8 cellular contexts compared by ENCODE assay signal in the genomic region with DNA sequence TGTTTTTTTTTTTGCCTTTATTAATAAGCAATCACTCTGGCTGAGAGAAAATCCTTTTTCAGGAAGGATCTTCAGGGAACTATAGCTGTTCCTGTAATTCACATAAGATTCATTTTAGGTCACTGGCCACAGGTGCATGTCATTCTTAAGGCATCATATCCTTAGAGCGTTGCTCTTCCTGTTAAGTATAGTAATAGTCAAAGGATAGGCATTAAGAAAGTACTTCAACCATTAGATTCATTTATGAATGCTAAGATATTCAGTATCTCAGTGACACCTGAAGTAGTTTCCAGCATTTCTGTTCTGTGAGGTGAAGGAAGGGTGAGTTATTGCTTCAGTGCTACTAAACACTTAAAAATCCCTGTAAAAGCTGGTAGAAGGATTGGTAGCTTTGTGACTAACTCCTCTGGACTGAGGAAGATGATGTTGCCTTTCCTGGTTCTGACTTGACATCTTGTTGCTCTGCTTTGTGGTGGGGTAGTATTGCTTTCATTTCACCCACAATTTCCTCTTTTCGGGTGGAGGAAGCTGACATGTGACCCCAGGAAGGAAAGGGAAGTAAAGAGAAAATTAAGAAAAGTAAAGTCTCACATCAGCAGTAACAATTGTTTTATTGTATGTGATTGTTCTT. TPM values are rescaled to one million over a fixed set of nuclear protein-coding genes. Genes with fewer than 3 reads are reported as not detected.
DNase-seq lines count a peak whose midpoint lies in the region; ATAC-seq and TF ChIP-seq lines count a peak whose summit lies in the region.

No MANE protein-coding gene starts in this region.

- TF ChIP-seq POLR2A in vagina (IDR thresholded peaks at IDR 0.05), result no peak

- H3K4me1 ChIP-seq in heart right ventricle (peaks cover 0 to 63% (median 25%) of the 10 kb centered on the region in 9 donors), vagina (peaks cover 42% of the 10 kb centered on the region)

- no peak overlapping the region for H3K4me3 ChIP-seq in heart right ventricle
- no peak overlapping the region for H3K4me3 ChIP-seq in vagina

- intact Hi-C loops in heart right ventricle (cut with DNase I) (no loop called here), vagina (cut with DNase I) (no loop called here)

- TF ChIP-seq CTCF in heart right ventricle (IDR thresholded peaks at IDR 0.05), result no peak
- TF ChIP-seq CTCF in vagina (IDR thresholded peaks at IDR 0.05), result no peak

- ATAC-seq in GM18858 (IDR thresholded peaks at IDR 0.05; ENCODE audit: unreplicated experiment), result peak; percentile 68
- ATAC-seq in HG03175 (IDR thresholded peaks at IDR 0.05; ENCODE audit: unreplicated experiment), result peak; percentile 86
- peak in 7 of 8 donors; percentile 28 to 90 (median 71) for ATAC-seq in heart right ventricle

- H3K9me3 ChIP-seq in heart right ventricle, result no peaks in the 10 kb centered on the region
- H3K9me3 ChIP-seq in vagina, result no peaks in the 10 kb centered on the region

- H3K27me3 ChIP-seq in heart right ventricle (no peaks in the 10 kb centered on the region), vagina (no peaks in the 10 kb centered on the region)

- DNase-seq in ACHN (peak; percentile 43), SW 1271 (lab: John Stamatoyannopoulos, UW) (peak; percentile 62 to 64), heart right ventricle (peak in 1 of 2 donors; percentile 10), iPS-NIHi7 (ENCODE audit: extremely low spot score) (no peak), vagina (ENCODE audit: extremely low spot score in 2 of 2) (no peak), cerebellum (ENCODE audit: low spot score) (no peak)

- 67 to 68% methylated on average over 2 of the region's 2 CpGs for WGBS in heart right ventricle, 2 donors

- in situ Hi-C loops in ACHN (cut with HindIII; ENCODE audit: low pct_ligation_motif_present, low pct_unique_long_range_greater_than_20kb, low sequenced_read_pairs), result no loop called here

- H3K27ac ChIP-seq in heart right ventricle (peak overlapping the region in 6 of 10 donors; percentile 9 to 74 (median 36)), vagina (no peak overlapping the region)

- H3K36me3 ChIP-seq in heart right ventricle (no peaks in the 10 kb centered on the region), vagina (no peaks in the 10 kb centered on the region)

RNA-seq across cellular contexts. Expression of a gene that starts 34.7 kb away (rescaled TPM):
- 10 to 100 TPM in 9 of 10 donors, 1 to 10 TPM in 1; 9.0 to 14.0 (median 11.2) TPM for total RNA-seq in heart right ventricle
- polyA plus RNA-seq in heart right ventricle, result 1 to 10 TPM; 2.3 to 2.4 TPM
- total RNA-seq in vagina, result 20.9 TPM
- total RNA-seq in cerebellum, result 31.9 TPM

RNA-seq across cellular contexts. Expression of a gene that starts 52.1 kb away (rescaled TPM):
- total RNA-seq in heart right ventricle, result 10 to 100 TPM in 3 of 10 donors, 1 to 10 TPM in 6, under 1 TPM in 1; 1.00 to 19.7 (median 6.7) TPM
- polyA plus RNA-seq in heart right ventricle, result 1 to 10 TPM; 4.0 to 8.4 TPM
- 3.7 TPM for total RNA-seq in vagina
- total RNA-seq in cerebellum, result not detected

Comparison
In these comparisons a context has a peak if more than half of its experiments do, and no peak if none do; other contexts are left out.
1. DNase-seq: peak in ACHN (single experiment) and SW 1271 (2 of 2); none in iPS-NIHi7 (single experiment), vagina (0 of 2) and cerebellum (single experiment).
2. Peak in every context shown above with its lines, with median percentiles within 50 percentile points of each other: ATAC-seq.